10 cellular contexts compared by ENCODE assay signal in genomic region chr1:232578681-232579195, GRCh38. TPM values are rescaled to one million over a fixed set of nuclear protein-coding genes. Genes with fewer than 3 reads are reported as not detected.
DNase-seq lines count a peak whose midpoint lies in the region; ATAC-seq, FAIRE-seq and TF ChIP-seq lines count a peak whose summit lies in the region.
"Had no signal": no experiment of that assay in that cellular context is flagged by ENCODE, and none has a peak within 500 bp of the region (broad histone marks: within the 10 kb centered on the region; RNA-seq: fewer than 3 reads in every experiment).

No MANE protein-coding gene starts in this region.

- H3K27me3 ChIP-seq in breast epithelium (no peaks in the 10 kb centered on the region), mammary epithelial cell (ENCODE audit: insufficient read depth, low read length) (no peaks in the 10 kb centered on the region), endothelial cell of umbilical vein (ENCODE audit: control insufficient read depth in 2 of 2, insufficient read depth in 2 of 2, low read length in 2 of 2) (no peaks in the 10 kb centered on the region), tibial nerve (no peaks in the 10 kb centered on the region), SJCRH30 (no peaks in the 10 kb centered on the region)

- intact Hi-C loops in breast epithelium (cut with DNase I; ENCODE audit: low total_unique reads) (no loop called here), mammary epithelial cell (cut with micrococcal nuclease) (no loop called here), endothelial cell of umbilical vein (cut with micrococcal nuclease) (loop anchor here (1.0 to 5.0 kb wide), 2 partner anchors 24 to 49 kb away; no protein-coding TSS in a partner anchor)

- no peak overlapping the region for H3K4me3 ChIP-seq in breast epithelium
- no peak overlapping the region for H3K4me3 ChIP-seq in mammary epithelial cell (replicated peaks in 1 of 3; ENCODE audit: insufficient read depth in 1 of 3, low read depth in 2 of 3, low read length in 3 of 3)
- no peak overlapping the region for H3K4me3 ChIP-seq in endothelial cell of umbilical vein (replicated peaks in 1 of 3; ENCODE audit: insufficient read depth in 1 of 3, low read depth in 1 of 3, low read length in 3 of 3)
- no peak overlapping the region for H3K4me3 ChIP-seq in tibial nerve
- no peak overlapping the region for H3K4me3 ChIP-seq in SJCRH30
- H3K4me3 ChIP-seq: HAP-1 had no signal

- dilution Hi-C loops in mammary epithelial cell (cut with HindIII; ENCODE audit: low sequenced_read_pairs) (no loop called here), endothelial cell of umbilical vein (cut with MboI; ENCODE audit: extremely low pct_ligation_motif_present, low sequenced_read_pairs) (no loop called here)

- WGBS in mammary epithelial cell (ENCODE audit: low coverage, missing lambda C conversion rate), result 82% methylated on average over 3 of the region's 3 CpGs
- WGBS in tibial nerve, 2 donors, result 46% methylated on average over 3 of the region's 3 CpGs

- no TSS peak for BruUV-seq in mammary epithelial cell (replicated peaks; lab: Mats Ljungman, UMichigan)
- BruUV-seq in endothelial cell of umbilical vein (replicated peaks; lab: Mats Ljungman, UMichigan), result no TSS peak

- no peak for ATAC-seq in GM18519 (IDR thresholded peaks at IDR 0.05; ENCODE audit: low FRiP score, unreplicated experiment)

- TF ChIP-seq POLR2A in breast epithelium (IDR thresholded peaks at IDR 0.05) (no peak), endothelial cell of umbilical vein (IDR thresholded peaks at IDR 0.05; ENCODE audit: low read depth, low read length) (no peak), tibial nerve (IDR thresholded peaks at IDR 0.05) (no peak)

- no peaks in the 10 kb centered on the region for H3K9me1 ChIP-seq in endothelial cell of umbilical vein (replicated peaks; ENCODE audit: control insufficient read depth, extremely low read depth, insufficient read depth, low read length)

- H3K79me2 ChIP-seq in mammary epithelial cell (ENCODE audit: insufficient read depth, low read length), result no peaks in the 10 kb centered on the region
- H3K79me2 ChIP-seq in endothelial cell of umbilical vein (ENCODE audit: control insufficient read depth, insufficient read depth, low read length), result peaks cover 1% of the 10 kb centered on the region

- TF ChIP-seq EP300 in tibial nerve (IDR thresholded peaks at IDR 0.05), result peak in 1 of 2 donors; percentile 32

- no peaks in the 10 kb centered on the region for H3K36me3 ChIP-seq in breast epithelium
- H3K36me3 ChIP-seq in mammary epithelial cell (ENCODE audit: insufficient read depth, low read length), result no peaks in the 10 kb centered on the region
- H3K36me3 ChIP-seq in KOPT-K1 (ENCODE audit: insufficient read depth, low read length), result no peaks in the 10 kb centered on the region
- no peaks in the 10 kb centered on the region for H3K36me3 ChIP-seq in endothelial cell of umbilical vein (ENCODE audit: control insufficient read depth in 2 of 2, extremely low read depth in 1 of 2, insufficient read depth in 2 of 2, low read length in 2 of 2)
- no peaks in the 10 kb centered on the region for H3K36me3 ChIP-seq in tibial nerve
- no peaks in the 10 kb centered on the region for H3K36me3 ChIP-seq in SJCRH30
- H3K36me3 ChIP-seq: HAP-1 had no signal

- in situ Hi-C loops in mammary epithelial cell (cut with MboI; ENCODE audit: low sequenced_read_pairs in 2 of 2), result no loop called here

- H4K20me1 ChIP-seq in mammary epithelial cell (ENCODE audit: insufficient read depth, low read length) (no peaks in the 10 kb centered on the region), endothelial cell of umbilical vein (replicated peaks; ENCODE audit: control insufficient read depth, extremely low read depth, insufficient read depth, low read length) (no peaks in the 10 kb centered on the region)

- TF ChIP-seq CTCF in breast epithelium (IDR thresholded peaks at IDR 0.05) (no peak), mammary epithelial cell (conservative IDR thresholded peaks at IDR 0.05 in 1 of 2, IDR thresholded peaks at IDR 0.05 in 1 of 2; ENCODE audit: extremely low read depth in 1 of 2, insufficient read depth in 1 of 2, low read depth in 1 of 2, low read length in 2 of 2) (no peak), endothelial cell of umbilical vein (IDR thresholded peaks at IDR 0.05; ENCODE audit: extremely low read depth in 1 of 2, insufficient read depth in 1 of 2, low read depth in 1 of 2, low read length in 2 of 2) (no peak), tibial nerve (IDR thresholded peaks at IDR 0.05) (no peak)

- H3K4me1 ChIP-seq in breast epithelium (no peaks in the 10 kb centered on the region), mammary epithelial cell (ENCODE audit: insufficient read depth, low read length) (no peaks in the 10 kb centered on the region), endothelial cell of umbilical vein (ENCODE audit: control insufficient read depth, extremely low read depth, insufficient read depth, low read length) (peaks cover 21% of the 10 kb centered on the region), tibial nerve (peaks cover 0 to 57% (median 9%) of the 10 kb centered on the region in 4 donors), SJCRH30 (no peaks in the 10 kb centered on the region)

- DNase-seq in breast epithelium (ENCODE audit: low spot score in 2 of 2) (no peak), mammary epithelial cell (no peak), endothelial cell of umbilical vein (ENCODE audit: low read depth, low spot score) (peak; percentile 65), tibial nerve (ENCODE audit: low spot score in 2 of 2) (no peak), SJCRH30 (no peak), SHP77 (lab: John Stamatoyannopoulos, UW) (no peak)
- DNase-seq: NCI-H1694 treated with DMSO at 0.1 percent for 48 hours had no signal

- no peak overlapping the region for H3K9ac ChIP-seq in mammary epithelial cell (ENCODE audit: insufficient read depth, low read length)
- H3K9ac ChIP-seq in endothelial cell of umbilical vein (replicated peaks; ENCODE audit: extremely low read depth, insufficient read depth, low read length), result no peak overlapping the region

- H3K4me2 ChIP-seq in mammary epithelial cell (ENCODE audit: insufficient read depth, low read depth, low read length) (no peak overlapping the region), endothelial cell of umbilical vein (ENCODE audit: insufficient read depth, low read length) (peak overlapping the region; percentile 9)

- H3K9me3 ChIP-seq in breast epithelium (no peaks in the 10 kb centered on the region), mammary epithelial cell (replicated peaks; ENCODE audit: insufficient read depth, low read length) (no peaks in the 10 kb centered on the region), KOPT-K1 (ENCODE audit: insufficient read depth, low read length, poor library complexity, severe bottlenecking) (no peaks in the 10 kb centered on the region), endothelial cell of umbilical vein (replicated peaks; ENCODE audit: control insufficient read depth, insufficient read depth, low read length) (no peaks in the 10 kb centered on the region), tibial nerve (no peaks in the 10 kb centered on the region), SJCRH30 (replicated peaks) (no peaks in the 10 kb centered on the region)
- H3K9me3 ChIP-seq: HAP-1 had no signal

- FAIRE-seq in endothelial cell of umbilical vein (lab: Jason Lieb, UNC), result peak; percentile 62

- no peak overlapping the region for H2AFZ ChIP-seq in mammary epithelial cell (ENCODE audit: low read depth, low read length)
- H2AFZ ChIP-seq in endothelial cell of umbilical vein (ENCODE audit: low read depth, low read length), result no peak overlapping the region

- POLR2A ChIA-PET in endothelial cell of umbilical vein (lab: Charles Lee), result interaction anchor here (1.4 kb wide), 1 partner anchor 10 kb away, joined by 3 read pairs; no protein-coding TSS in a partner anchor

- peak overlapping the region; percentile 62 to 81 for H3K27ac ChIP-seq in breast epithelium
- H3K27ac ChIP-seq in mammary epithelial cell (ENCODE audit: insufficient read depth, low read depth, low read length), result no peak overlapping the region
- H3K27ac ChIP-seq in KOPT-K1 (ENCODE audit: low read depth, low read length, poor library complexity, severe bottlenecking), result peak overlapping the region; percentile 64
- peak overlapping the region; percentile 57 for H3K27ac ChIP-seq in endothelial cell of umbilical vein (ENCODE audit: insufficient read depth, low read depth, low read length)
- H3K27ac ChIP-seq in tibial nerve, result peak overlapping the region in 3 of 4 donors; percentile 9 to 58 (median 13)
- H3K27ac ChIP-seq in SJCRH30, result no peak overlapping the region

- CTCF ChIA-PET in mammary epithelial cell (lab: Charles Lee; ENCODE audit: low non-redundant PET) (interaction anchor here (0.7 kb wide), 1 partner anchor 1486 kb away, joined by 4 read pairs; no protein-coding TSS in a partner anchor), endothelial cell of umbilical vein (lab: Charles Lee) (interaction anchor here (0.8 to 1.7 kb wide), 4 partner anchors 10 to 49 kb away, joined by 3 to 6 read pairs (median 4); no protein-coding TSS in a partner anchor)

TF ChIP-seq in endothelial cell of umbilical vein, 7 proteins besides CTCF, POLR2A, EP300 and RAD21:
- TF ChIP-seq JUN (IDR thresholded peaks at IDR 0.05; ENCODE audit: borderline replicate concordance, insufficient read depth, insufficient read length, low read depth), result peak; percentile 9
- TF ChIP-seq FOS (IDR thresholded peaks at IDR 0.05; ENCODE audit: borderline replicate concordance, insufficient read depth, low read length), result no peak

RNA-seq across cellular contexts. Expression of gene SIPA1L2, which starts 51.2 kb away (rescaled TPM):
- 10 to 100 TPM; 16.3 to 46.9 (median 35.9) TPM for total RNA-seq in breast epithelium
- 10 to 100 TPM in 1 of 2 donors, 1 to 10 TPM in 1; 3.8 to 19.8 TPM for total RNA-seq in mammary epithelial cell
- 2.5 TPM for polyA plus RNA-seq in mammary epithelial cell
- polyA minus RNA-seq in mammary epithelial cell, result 2.0 TPM
- 12.8 and 14.2 TPM in 2 replicates for total RNA-seq in endothelial cell of umbilical vein
- 3.6 TPM in 2 replicates for polyA plus RNA-seq in endothelial cell of umbilical vein
- 3.5 and 3.7 TPM in 2 replicates for polyA plus RNA-seq in endothelial cell of umbilical vein (2011; cell fraction: cytosol; rRNA removed)
- polyA plus RNA-seq in endothelial cell of umbilical vein (2011; cell fraction: nucleus; rRNA removed), result 10.2 and 11.9 TPM in 2 replicates
- polyA plus RNA-seq in endothelial cell of umbilical vein (2012), result 6.8 and 9.4 TPM in 2 replicates
- polyA minus RNA-seq in endothelial cell of umbilical vein, result 9.0 and 15.3 TPM in 2 replicates
- polyA minus RNA-seq in endothelial cell of umbilical vein (2011; cell fraction: cytosol; rRNA and poly(A)+ RNA removed), result 0.72 TPM
- polyA minus RNA-seq in endothelial cell of umbilical vein (2011; cell fraction: nucleus; rRNA and poly(A)+ RNA removed), result 15.0 and 18.6 TPM in 2 replicates
- 10 to 100 TPM; 29.8 to 56.4 (median 40.7) TPM for total RNA-seq in tibial nerve
- total RNA-seq in SJCRH30 (2014; rRNA removed; shearing (Covaris generic)), result 2.0 and 2.3 TPM in 2 replicates

Comparison
In these comparisons a context has a peak if more than half of its experiments do, and no peak if none do; other contexts are left out.
1. H3K27ac ChIP-seq: peak in breast epithelium (2 of 2), KOPT-K1 (single experiment), endothelial cell of umbilical vein (single experiment) and tibial nerve (3 of 4); none in mammary epithelial cell (single experiment) and SJCRH30 (single experiment).